In the genomic region with DNA sequence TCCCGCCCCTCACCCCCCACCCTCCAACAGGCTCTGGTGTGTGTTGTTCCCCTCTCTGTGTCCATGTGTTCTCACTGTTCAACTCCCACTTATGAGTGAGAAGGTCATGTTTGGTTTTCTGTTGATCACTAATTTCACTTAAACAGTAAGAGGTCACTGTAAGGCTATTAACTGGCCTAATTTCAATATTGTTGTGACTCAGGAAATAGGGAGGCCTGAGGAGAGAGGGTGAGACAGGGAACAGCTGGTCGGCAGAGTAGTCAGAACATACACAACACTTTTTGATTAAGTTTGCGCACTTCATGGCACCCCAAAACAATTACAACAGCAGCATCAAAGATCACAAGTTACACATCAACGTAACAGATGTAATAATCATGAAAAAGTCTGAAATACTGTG, we compare ENCODE assay signal across 21 cellular contexts.
"Had no signal": no experiment of that assay in that cellular context is flagged by ENCODE, and none has a peak within 500 bp of the region (broad histone marks: within the 10 kb centered on the region; RNA-seq: fewer than 3 reads in every experiment).

No MANE protein-coding gene starts in this region.

- H3K4me1 ChIP-seq: foreskin keratinocyte had no signal

- H3K27me3 ChIP-seq: foreskin keratinocyte, hepatocyte, suprapubic skin, upper lobe of left lung had no signal

- DNase-seq: activated CD4-positive, alpha-beta T cell treated with anti-CD3 and anti-CD28 coated beads, Interleukin-2, amount 50 U/mL, for 4 hours; activated naive CD4-positive, alpha-beta T cell treated with Interleukin-2 at 50 U/mL for 16 hours; anterior cingulate cortex; caudate nucleus; effector CD8-positive, alpha-beta T cell; foreskin keratinocyte; left cardiac atrium; lower lobe of right lung; occipital lobe; posterior cingulate gyrus; retina; stimulated activated CD4-positive, alpha-beta T cell treated with anti-CD3 and anti-CD28 coated beads, Interleukin-12 subunit alpha, Interleukin-12 subunit beta, amount 100 ng/mL, for 4 hours; stimulated activated CD4-positive, alpha-beta T cell treated with anti-CD3 and anti-CD28 coated beads, Interleukin-1b, Interleukin-23, amount 100 ng/mL, for 48 hours; upper lobe of left lung had no signal

- H3K9me3 ChIP-seq: lower lobe of right lung, suprapubic skin, upper lobe of left lung had no signal

- H3K27me3 Mint-ChIP-seq: brain; stimulated activated naive CD8-positive, alpha-beta T cell treated with anti-CD3 and anti-CD28 coated beads, Interleukin-15, Interleukin-2, amounts not matched to agents 100 ng/mL and 50 ng/mL, for 24 hours had no signal

- H3K9me3 Mint-ChIP-seq: stimulated activated naive CD8-positive, alpha-beta T cell treated with anti-CD3 and anti-CD28 coated beads, Interleukin-15, Interleukin-2, amounts not matched to agents 100 ng/mL and 50 ng/mL, for 24 hours had no signal

- H3K27ac Mint-ChIP-seq: activated T-helper 2 cell treated with anti-CD3 and anti-CD28 coated beads, Interferon-gamma antibody, Interleukin-2, Interleukin-4, amounts not matched to agents 10 μg/mL and 5 μg/mL and 100 μg/mL, durations not matched to agents 14 hours and 24 hours and 36 hours; brain had no signal

- H3K27ac ChIP-seq: foreskin keratinocyte, hepatocyte, lower lobe of right lung, SK-N-MC, suprapubic skin, upper lobe of left lung had no signal

- H3K4me3 ChIP-seq: hepatocyte, lower lobe of right lung, SK-N-MC, suprapubic skin, upper lobe of left lung had no signal

- ATAC-seq: foreskin keratinocyte, left cardiac atrium, lower lobe of right lung had no signal

- H3K4me3 Mint-ChIP-seq: brain; stimulated activated naive CD8-positive, alpha-beta T cell treated with anti-CD3 and anti-CD28 coated beads, Interleukin-15, Interleukin-2, amounts not matched to agents 100 ng/mL and 50 ng/mL, for 24 hours; T-helper 2 cell treated with Interferon-gamma antibody and Interleukin-4, amounts not matched to agents 5 μg/mL and 100 μg/mL, for 36 hours had no signal
